In genomic region chr2:70999362-70999761, GRCh38 we compare ENCODE assay signal across 1 cellular context.
TF ChIP-seq lines count a peak whose summit lies in the region.

No MANE protein-coding gene starts in this region.

TF ChIP-seq in HepG2, 621 proteins besides CTCF, POLR2A, EP300 and RAD21 (continued from another document and continues in another):
- no peak for TF ChIP-seq ZNF607 (CRISPR knock-in tag; IDR thresholded peaks at IDR 0.05; ENCODE audit: borderline replicate concordance)
- no peak for TF ChIP-seq ZBTB4 (CRISPR knock-in tag; IDR thresholded peaks at IDR 0.05; ENCODE audit: borderline replicate concordance)
- TF ChIP-seq CHD4 (IDR thresholded peaks at IDR 0.05; ENCODE audit: borderline replicate concordance, low read length), result no peak
- no peak for TF ChIP-seq ZNF225 (CRISPR knock-in tag; IDR thresholded peaks at IDR 0.05)
- TF ChIP-seq ZBTB2 (CRISPR knock-in tag; IDR thresholded peaks at IDR 0.05; ENCODE audit: low read depth), result no peak
- no peak for TF ChIP-seq ATF5 (CRISPR knock-in tag; IDR thresholded peaks at IDR 0.05; ENCODE audit: low read depth)
- peak; percentile 32; the same call in 1 of the 2 replicates for TF ChIP-seq ZNF501 (CRISPR knock-in tag; IDR thresholded peaks at IDR 0.05)
- TF ChIP-seq PRDM15 (CRISPR knock-in tag; IDR thresholded peaks at IDR 0.05), result no peak
- no peak for TF ChIP-seq GZF1 (CRISPR knock-in tag; IDR thresholded peaks at IDR 0.05)
- no peak for TF ChIP-seq IRF2 (CRISPR knock-in tag; IDR thresholded peaks at IDR 0.05)
- no peak for TF ChIP-seq FOXK2 (IDR thresholded peaks at IDR 0.05)
- TF ChIP-seq HOXA5 (CRISPR knock-in tag; IDR thresholded peaks at IDR 0.05), result no peak
- no peak for TF ChIP-seq MTA3 (CRISPR knock-in tag; IDR thresholded peaks at IDR 0.05)
- peak; percentile 77 for TF ChIP-seq NR2F6 (IDR thresholded peaks at IDR 0.05)
- TF ChIP-seq NR2F6 (CRISPR knock-in tag; IDR thresholded peaks at IDR 0.05), result peak; percentile 59
- TF ChIP-seq ZNF333 (CRISPR knock-in tag; IDR thresholded peaks at IDR 0.05; ENCODE audit: borderline replicate concordance), result no peak
- no peak for TF ChIP-seq ZNF430 (CRISPR knock-in tag; IDR thresholded peaks at IDR 0.05)
- no peak for TF ChIP-seq AKNA (CRISPR knock-in tag; IDR thresholded peaks at IDR 0.05; ENCODE audit: borderline replicate concordance)
- no peak for TF ChIP-seq PHB2 (IDR thresholded peaks at IDR 0.05; ENCODE audit: partially characterized antibody)
- TF ChIP-seq ETV6 (CRISPR knock-in tag; conservative IDR thresholded peaks at IDR 0.05), result no peak
- no peak for TF ChIP-seq ZNF776 (CRISPR knock-in tag; IDR thresholded peaks at IDR 0.05)
- no peak for TF ChIP-seq ZNF569 (CRISPR knock-in tag; IDR thresholded peaks at IDR 0.05; ENCODE audit: borderline replicate concordance)
- no peak for TF ChIP-seq ZNF788 (CRISPR knock-in tag; IDR thresholded peaks at IDR 0.05; ENCODE audit: borderline replicate concordance)
- no peak for TF ChIP-seq AHDC1 (CRISPR knock-in tag; IDR thresholded peaks at IDR 0.05; ENCODE audit: borderline replicate concordance)
- no peak for TF ChIP-seq KLF13 (CRISPR knock-in tag; IDR thresholded peaks at IDR 0.05)
- TF ChIP-seq GTF3A (CRISPR knock-in tag; conservative IDR thresholded peaks at IDR 0.05), result no peak
- no peak for TF ChIP-seq MTF2 (CRISPR knock-in tag; IDR thresholded peaks at IDR 0.05; ENCODE audit: borderline replicate concordance)
- TF ChIP-seq ETS1 (CRISPR knock-in tag; IDR thresholded peaks at IDR 0.05), result no peak
- no peak for TF ChIP-seq RFX3 (CRISPR knock-in tag; IDR thresholded peaks at IDR 0.05)
- TF ChIP-seq NR2F2 (IDR thresholded peaks at IDR 0.05; ENCODE audit: borderline replicate concordance, low read depth), result peak; percentile 58
- TF ChIP-seq HOMEZ (CRISPR knock-in tag; IDR thresholded peaks at IDR 0.05; ENCODE audit: low read depth), result peak; percentile 23; the same call in 1 of the 2 replicates
- TF ChIP-seq TEF (CRISPR knock-in tag; IDR thresholded peaks at IDR 0.05), result no peak
- TF ChIP-seq ZNF33B (CRISPR knock-in tag; IDR thresholded peaks at IDR 0.05), result no peak
- TF ChIP-seq ZNF83 (CRISPR knock-in tag; IDR thresholded peaks at IDR 0.05; ENCODE audit: borderline replicate concordance), result no peak
- no peak for TF ChIP-seq ZFP37 (CRISPR knock-in tag; IDR thresholded peaks at IDR 0.05; ENCODE audit: borderline replicate concordance)
- no peak for TF ChIP-seq FOSL1 (CRISPR knock-in tag; IDR thresholded peaks at IDR 0.05; ENCODE audit: borderline replicate concordance)
- TF ChIP-seq ZNF652 (CRISPR knock-in tag; IDR thresholded peaks at IDR 0.05; ENCODE audit: borderline replicate concordance, low read depth), result no peak
